ENCODE assay signal across 35 cellular contexts in genomic region chr5:85453026-85453349, GRCh38.
DNase-seq lines count a peak whose midpoint lies in the region; ATAC-seq, FAIRE-seq and TF ChIP-seq lines count a peak whose summit lies in the region.
"Had no signal": no experiment of that assay in that cellular context is flagged by ENCODE, and none has a peak within 500 bp of the region (broad histone marks: within the 10 kb centered on the region; RNA-seq: fewer than 3 reads in every experiment).

No MANE protein-coding gene starts in this region.

- H3K4me1 Mint-ChIP-seq in WTC11 (no peaks in the 10 kb centered on the region), neural progenitor cell (peaks cover 5% of the 10 kb centered on the region)
- H3K4me1 Mint-ChIP-seq: IgD-negative memory B cell; immature natural killer cell; natural killer cell; stimulated activated naive CD8-positive, alpha-beta T cell treated with anti-CD3 and anti-CD28 coated beads, Interleukin-15, amount 100 ng/mL, for 72 hours; T-helper 17 cell had no signal

- no peak for TF ChIP-seq POLR2A in H54 (IDR thresholded peaks at IDR 0.05; ENCODE audit: low read depth, low read length)

- intact Hi-C loops in posterior cingulate gyrus (cut with DNase I), result no loop called here

- DNase-seq in H54 (ENCODE audit: insufficient read length, low spot score) (no peak), LHCN-M2 (ENCODE audit: low read depth) (peak; percentile 0), WTC11 (ENCODE audit: low spot score) (no peak), retinal pigment epithelial cell (ENCODE audit: low read depth) (peak; percentile 54), neural progenitor cell (ENCODE audit: low spot score) (no peak), posterior cingulate gyrus (no peak), mesenteric fat pad (ENCODE audit: low spot score) (no peak)
- DNase-seq: activated CD4-positive, alpha-beta T cell treated with anti-CD3 and anti-CD28 coated beads for 48 hours; activated naive CD4-positive, alpha-beta T cell treated with Interleukin-2 at 50 U/mL for 16 hours; activated T-cell treated with anti-CD3 and anti-CD28 coated beads, Interleukin-2, amount 50 U/mL, for 72 hours; amniotic stem cell; CD8-positive, alpha-beta T cell; DMS153; effector memory CD8-positive, alpha-beta T cell; hippocampal formation; immature natural killer cell; midbrain; MM.1S; natural killer cell; NCI-H1694 treated with DMSO at 0.1 percent for 48 hours; NCI-H2171; NCI-H524 treated with DMSO at 0.1 percent for 48 hours; RPMI8226; stimulated activated CD4-positive, alpha-beta T cell treated with anti-CD3 and anti-CD28 coated beads, Interleukin-15, amount 100 ng/mL, for 24 hours; stimulated activated naive CD8-positive, alpha-beta T cell treated with anti-CD3 and anti-CD28 coated beads, Interleukin-15, amount 100 ng/mL, for 72 hours; T-helper 17 cell; tibial artery had no signal

- FAIRE-seq in H54 (lab: Jason Lieb, UNC), result peak; percentile 97
- FAIRE-seq: colon, frontal cortex, G401.6 had no signal

- H3K9me3 ChIP-seq in neural progenitor cell (ENCODE audit: low read depth), result no peaks in the 10 kb centered on the region
- H3K9me3 ChIP-seq: breast epithelium, esophagus muscularis mucosa, HAP-1, tibial artery had no signal

- H3K27ac ChIP-seq in neural progenitor cell, result no peak overlapping the region
- H3K27ac ChIP-seq: breast epithelium, esophagus muscularis mucosa, SK-N-MC, tibial artery had no signal

- H3K4me1 ChIP-seq in neural progenitor cell, result no peaks in the 10 kb centered on the region
- H3K4me1 ChIP-seq: breast epithelium, esophagus muscularis mucosa, HAP-1, tibial artery had no signal

- POLR2A ChIA-PET in WTC11 (lab: Charles Lee), result no interaction called here

- no peak for ATAC-seq in WTC11
- ATAC-seq: activated T-cell treated with anti-CD3 and anti-CD28 coated beads, Interleukin-2, amount 50 U/mL, for 72 hours; CD8-positive, alpha-beta T cell; effector memory CD8-positive, alpha-beta T cell; natural killer cell; stimulated activated naive CD8-positive, alpha-beta T cell treated with anti-CD3 and anti-CD28 coated beads, Interleukin-15, amount 100 ng/mL, for 72 hours; T-helper 17 cell had no signal

- H3K4me2 ChIP-seq in neural progenitor cell, result no peak overlapping the region

- no peak overlapping the region for H3K9ac ChIP-seq in neural progenitor cell

- no peaks in the 10 kb centered on the region for H3K79me2 ChIP-seq in neural progenitor cell (ENCODE audit: low read depth)

- no peaks in the 10 kb centered on the region for H3K27me3 ChIP-seq in neural progenitor cell
- H3K27me3 ChIP-seq: breast epithelium, esophagus muscularis mucosa, tibial artery had no signal

- H3K9me3 Mint-ChIP-seq in WTC11, result peaks cover 5% of the 10 kb centered on the region; the same call in 1 of the 2 replicates
- H3K9me3 Mint-ChIP-seq in neural progenitor cell, result no peaks in the 10 kb centered on the region

- H3K27ac Mint-ChIP-seq in WTC11 (peak overlapping the region; percentile 34), neural progenitor cell (no peak overlapping the region)
- H3K27ac Mint-ChIP-seq: activated T-cell treated with anti-CD3 and anti-CD28 coated beads, Interleukin-2, amount 50 U/mL, for 72 hours; CD8-positive, alpha-beta T cell; effector memory CD8-positive, alpha-beta T cell; IgD-negative memory B cell; immature natural killer cell; natural killer cell; stimulated activated naive CD8-positive, alpha-beta T cell treated with anti-CD3 and anti-CD28 coated beads, Interleukin-15, amount 100 ng/mL, for 72 hours; T-helper 17 cell had no signal

- H3K36me3 ChIP-seq in neural progenitor cell, result no peaks in the 10 kb centered on the region
- H3K36me3 ChIP-seq: breast epithelium, esophagus muscularis mucosa, HAP-1, tibial artery had no signal

- H3K27me3 Mint-ChIP-seq in WTC11 (ENCODE audit: low read depth), result no peaks in the 10 kb centered on the region
- H3K27me3 Mint-ChIP-seq in neural progenitor cell (ENCODE audit: insufficient read depth, low read depth), result peaks cover 4% of the 10 kb centered on the region
- H3K27me3 Mint-ChIP-seq: effector memory CD8-positive, alpha-beta T cell; IgD-negative memory B cell; stimulated activated naive CD8-positive, alpha-beta T cell treated with anti-CD3 and anti-CD28 coated beads, Interleukin-15, amount 100 ng/mL, for 72 hours; T-helper 17 cell had no signal

- H4K20me1 ChIP-seq in neural progenitor cell (ENCODE audit: low read depth), result no peaks in the 10 kb centered on the region

- H3K4me3 Mint-ChIP-seq in WTC11 (no peak overlapping the region), neural progenitor cell (no peak overlapping the region)
- H3K4me3 Mint-ChIP-seq: activated T-cell treated with anti-CD3 and anti-CD28 coated beads, Interleukin-2, amount 50 U/mL, for 72 hours; CD8-positive, alpha-beta T cell; effector memory CD8-positive, alpha-beta T cell; IgD-negative memory B cell; immature natural killer cell; natural killer cell; stimulated activated naive CD8-positive, alpha-beta T cell treated with anti-CD3 and anti-CD28 coated beads, Interleukin-15, amount 100 ng/mL, for 72 hours; T-helper 17 cell had no signal

- H3K36me3 Mint-ChIP-seq in WTC11 (no peaks in the 10 kb centered on the region), neural progenitor cell (no peaks in the 10 kb centered on the region)
- H3K36me3 Mint-ChIP-seq: CD8-positive, alpha-beta T cell; IgD-negative memory B cell had no signal

- H3F3A ChIP-seq in neural progenitor cell (ENCODE audit: low read depth), result no peaks in the 10 kb centered on the region

- CTCF ChIA-PET in WTC11 (lab: Charles Lee), result no interaction called here

- H2AFZ ChIP-seq in neural progenitor cell (replicated peaks), result no peak overlapping the region

- TF ChIP-seq CTCF in WTC11 (IDR thresholded peaks at IDR 0.05) (no peak), retinal pigment epithelial cell (conservative IDR thresholded peaks at IDR 0.05; ENCODE audit: low read depth, low read length) (no peak), neural progenitor cell (IDR thresholded peaks at IDR 0.05) (no peak)

- no peak overlapping the region for H3K4me3 ChIP-seq in retinal pigment epithelial cell (ENCODE audit: low read length)
- no peak overlapping the region for H3K4me3 ChIP-seq in neural progenitor cell
- H3K4me3 ChIP-seq: breast epithelium, esophagus muscularis mucosa, HAP-1, SK-N-MC, tibial artery had no signal

TF ChIP-seq in WTC11, 78 proteins besides CTCF, POLR2A, EP300 and RAD21 (continues in another document):
- no peak for TF ChIP-seq ERG (CRISPR knock-in tag; IDR thresholded peaks at IDR 0.05)
- TF ChIP-seq GTF2I (CRISPR knock-in tag; conservative IDR thresholded peaks at IDR 0.05), result no peak
- no peak for TF ChIP-seq ELF4 (CRISPR knock-in tag; IDR thresholded peaks at IDR 0.05; ENCODE audit: low read depth)
- TF ChIP-seq MLX (CRISPR knock-in tag; IDR thresholded peaks at IDR 0.05), result no peak
- no peak for TF ChIP-seq E2F5 (CRISPR knock-in tag; IDR thresholded peaks at IDR 0.05)
- TF ChIP-seq ZNF281 (CRISPR knock-in tag; IDR thresholded peaks at IDR 0.05), result no peak
- no peak for TF ChIP-seq IRF1 (CRISPR knock-in tag; IDR thresholded peaks at IDR 0.05)

Comparison
In these comparisons a context has a peak if more than half of its experiments do, and no peak if none do; other contexts are left out.
1. DNase-seq: peak in LHCN-M2 (single experiment) and retinal pigment epithelial cell (single experiment); none in H54 (single experiment), WTC11 (single experiment), neural progenitor cell (single experiment), posterior cingulate gyrus (0 of 10) and mesenteric fat pad (single experiment).